ENCODE assay signal across 30 cellular contexts in genomic region chr12:113844495-113845175, GRCh38.
DNase-seq lines count a peak whose midpoint lies in the region; ATAC-seq and TF ChIP-seq lines count a peak whose summit lies in the region.
"Had no signal": no experiment of that assay in that cellular context is flagged by ENCODE, and none has a peak within 500 bp of the region (broad histone marks: within the 10 kb centered on the region; RNA-seq: fewer than 3 reads in every experiment).

No MANE protein-coding gene starts in this region.

- TF ChIP-seq CTCF in H9 (conservative IDR thresholded peaks at IDR 0.05), result no peak
- no peak for TF ChIP-seq CTCF in endodermal cell (conservative IDR thresholded peaks at IDR 0.05)

- no peak overlapping the region for H3T11ph ChIP-seq in H9 (ENCODE audit: low read length)

- H3K27ac ChIP-seq in BLaER1, result peak overlapping the region; percentile 41; the same call in 1 of the 2 replicates
- H3K27ac ChIP-seq in H9 (ENCODE audit: insufficient read length, low read depth, low read length), result no peak overlapping the region
- no peak overlapping the region for H3K27ac ChIP-seq in endodermal cell (ENCODE audit: low read depth, low read length)
- H3K27ac ChIP-seq: body of pancreas, C4-2B, heart left ventricle, pancreas, Peyer's patch, right lobe of liver, thyroid gland had no signal

- H3K36me3 ChIP-seq in BLaER1, result peaks cover 24% of the 10 kb centered on the region; the same call in 1 of the 2 replicates
- peaks cover 4% of the 10 kb centered on the region for H3K36me3 ChIP-seq in endodermal cell (ENCODE audit: control insufficient read depth, insufficient read depth, low read length)
- H3K36me3 ChIP-seq: pancreas, right lobe of liver had no signal

- H3K27ac Mint-ChIP-seq in H9, result peak overlapping the region in 2 of 3 experiments; percentile 47 to 57; a peak in 2 of 7 replicates
- no peak overlapping the region for H3K27ac Mint-ChIP-seq in endodermal cell
- H3K27ac Mint-ChIP-seq: activated CD8-positive, alpha-beta T cell treated with anti-CD3 and anti-CD28 coated beads, Interleukin-2, amount 10 ng/mL, durations not matched to agents 7 days and 5 days; activated naive CD8-positive, alpha-beta T cell treated with anti-CD3 and anti-CD28 coated beads, Interleukin-2, amount 50 U/mL, for 24 hours; IgD-negative memory B cell; natural killer cell; stimulated activated naive CD8-positive, alpha-beta T cell treated with anti-CD3 and anti-CD28 coated beads, Interleukin-15, Interleukin-2, amounts not matched to agents 100 ng/mL and 50 ng/mL, for 24 hours; T-helper 1 cell treated with Interleukin-12 subunit alpha and Interleukin-12 subunit beta and Interleukin-4 antibody, amounts not matched to agents 30 μg/mL and 1 μg/mL, for 36 hours had no signal

- no peak overlapping the region for H3K14ac ChIP-seq in H9 (ENCODE audit: insufficient read depth, low read length)

- H2AFZ ChIP-seq in H9 (ENCODE audit: low read length), result no peak overlapping the region

- H2BK12ac ChIP-seq in H9 (ENCODE audit: insufficient read length, low read depth, low read length), result no peak overlapping the region

- no peak overlapping the region for H2BK20ac ChIP-seq in H9 (ENCODE audit: low read depth, low read length, poor library complexity, severe bottlenecking)

- no peaks in the 10 kb centered on the region for H3K79me2 ChIP-seq in H9 (ENCODE audit: insufficient read depth, low read length)

- H2BK15ac ChIP-seq in H9 (ENCODE audit: low read depth, low read length), result no peak overlapping the region

- no peak overlapping the region for H3K4me3 ChIP-seq in BLaER1
- H3K4me3 ChIP-seq in endodermal cell (ENCODE audit: low read length), result no peak overlapping the region
- H3K4me3 ChIP-seq: body of pancreas, heart left ventricle, pancreas, Peyer's patch, right lobe of liver, thyroid gland had no signal

- H4K91ac ChIP-seq in H9 (ENCODE audit: insufficient read length, low read depth, low read length), result no peak overlapping the region

- no peaks in the 10 kb centered on the region for H3K27me3 Mint-ChIP-seq in H9 (ENCODE audit: low read depth)
- H3K27me3 Mint-ChIP-seq in endodermal cell (ENCODE audit: insufficient read depth), result no peaks in the 10 kb centered on the region
- H3K27me3 Mint-ChIP-seq: activated naive CD8-positive, alpha-beta T cell treated with anti-CD3 and anti-CD28 coated beads, Interleukin-2, amount 50 U/mL, for 24 hours; IgD-negative memory B cell; stimulated activated naive CD8-positive, alpha-beta T cell treated with anti-CD3 and anti-CD28 coated beads, Interleukin-15, Interleukin-2, amounts not matched to agents 100 ng/mL and 50 ng/mL, for 24 hours had no signal

- H3K9me3 ChIP-seq in BLaER1 (no peaks in the 10 kb centered on the region), H9 (ENCODE audit: control insufficient read depth, low read depth, low read length) (no peaks in the 10 kb centered on the region), endodermal cell (ENCODE audit: control insufficient read depth, low read length) (no peaks in the 10 kb centered on the region)
- H3K9me3 ChIP-seq: body of pancreas, heart left ventricle, pancreas, Peyer's patch, right lobe of liver, thyroid gland had no signal

- H3K4me2 ChIP-seq in BLaER1 (no peak overlapping the region), H9 (ENCODE audit: insufficient read depth, insufficient read length, low read length) (no peak overlapping the region)

- no peak overlapping the region for H2AK5ac ChIP-seq in H9 (ENCODE audit: insufficient read length, low read length)

- peaks cover 16 to 22% of the 10 kb centered on the region in 2 experiments for H3K4me1 Mint-ChIP-seq in H9
- no peaks in the 10 kb centered on the region for H3K4me1 Mint-ChIP-seq in endodermal cell
- H3K4me1 Mint-ChIP-seq: natural killer cell had no signal

- H3K23ac ChIP-seq in H9 (ENCODE audit: insufficient read length, low read depth, low read length), result no peak overlapping the region

- H3K23me2 ChIP-seq in H9 (ENCODE audit: insufficient read length, low read depth, low read length, poor library complexity, severe bottlenecking), result no peaks in the 10 kb centered on the region

- no peak overlapping the region for H2BK120ac ChIP-seq in H9 (ENCODE audit: low read depth, low read length, poor library complexity, severe bottlenecking)

- H3K27me3 ChIP-seq in BLaER1 (no peaks in the 10 kb centered on the region), H9 (ENCODE audit: insufficient read depth, low read length) (no peaks in the 10 kb centered on the region), endodermal cell (ENCODE audit: control insufficient read depth, insufficient read depth, low read length, poor library complexity, severe bottlenecking) (no peaks in the 10 kb centered on the region)
- H3K27me3 ChIP-seq: body of pancreas, heart left ventricle, pancreas, Peyer's patch, right lobe of liver, thyroid gland had no signal

- H3K56ac ChIP-seq in H9 (ENCODE audit: insufficient read length, low read depth, low read length), result no peak overlapping the region

- H4K20me1 ChIP-seq in BLaER1 (no peaks in the 10 kb centered on the region), H9 (ENCODE audit: control insufficient read depth, insufficient read depth, insufficient read length) (no peaks in the 10 kb centered on the region)

- H4K5ac ChIP-seq in H9 (ENCODE audit: insufficient read length, low read depth, low read length), result no peak overlapping the region

- no peak overlapping the region for H3K9ac ChIP-seq in BLaER1
- H3K9ac ChIP-seq in H9 (ENCODE audit: extremely low read depth, insufficient read length, low read length), result no peak overlapping the region
- H3K9ac ChIP-seq in endodermal cell (ENCODE audit: extremely low read depth, low read length, poor library complexity, severe bottlenecking), result no peak overlapping the region

- intact Hi-C loops in left ventricle myocardium superior (cut with micrococcal nuclease) (no loop called here), left colon (cut with DNase I, micrococcal nuclease) (no loop called here)

- H3K36me3 Mint-ChIP-seq in H9 (ENCODE audit: insufficient read depth in 1 of 3, low read depth in 3 of 3) (peaks cover 3 to 15% (median 4%) of the 10 kb centered on the region in 3 experiments; a peak in 5 of 7 replicates), endodermal cell (ENCODE audit: low read depth) (peaks cover 24% of the 10 kb centered on the region)
- H3K36me3 Mint-ChIP-seq: natural killer cell had no signal

- no peak overlapping the region for H3K18ac ChIP-seq in H9 (ENCODE audit: insufficient read length, low read depth, low read length)

- no peak overlapping the region for H4K8ac ChIP-seq in H9 (replicated peaks; ENCODE audit: insufficient read length, low read depth, low read length)

- H3K4ac ChIP-seq in H9 (ENCODE audit: low read depth, low read length), result no peak overlapping the region

- peaks cover 52% of the 10 kb centered on the region for H3K4me1 ChIP-seq in BLaER1
- H3K4me1 ChIP-seq in H9 (ENCODE audit: insufficient read depth, low read length), result no peaks in the 10 kb centered on the region
- no peaks in the 10 kb centered on the region for H3K4me1 ChIP-seq in endodermal cell (ENCODE audit: control insufficient read depth, insufficient read depth, low read length)
- H3K4me1 ChIP-seq: body of pancreas, pancreas, Peyer's patch, right lobe of liver, thyroid gland had no signal

- H3K9me3 Mint-ChIP-seq in H9, result no peaks in the 10 kb centered on the region
- H3K9me3 Mint-ChIP-seq in endodermal cell, result no peaks in the 10 kb centered on the region
- H3K9me3 Mint-ChIP-seq: activated naive CD8-positive, alpha-beta T cell treated with anti-CD3 and anti-CD28 coated beads, Interleukin-2, amount 50 U/mL, for 24 hours; IgD-negative memory B cell; natural killer cell; stimulated activated naive CD8-positive, alpha-beta T cell treated with anti-CD3 and anti-CD28 coated beads, Interleukin-15, Interleukin-2, amounts not matched to agents 100 ng/mL and 50 ng/mL, for 24 hours; T-helper 1 cell treated with Interleukin-12 subunit alpha and Interleukin-12 subunit beta and Interleukin-4 antibody, amounts not matched to agents 30 μg/mL and 1 μg/mL, for 36 hours had no signal

- peak; percentile 81 for ATAC-seq in left ventricle myocardium superior
- ATAC-seq in left colon, result no peak
- ATAC-seq: activated CD8-positive, alpha-beta T cell treated with anti-CD3 and anti-CD28 coated beads, Interleukin-2, amount 10 ng/mL, durations not matched to agents 7 days and 5 days; activated naive CD8-positive, alpha-beta T cell treated with anti-CD3 and anti-CD28 coated beads, Interleukin-2, amount 50 U/mL, for 24 hours; body of pancreas; natural killer cell; pancreas; right lobe of liver had no signal

- H3K4me3 Mint-ChIP-seq in H9 (no peak overlapping the region), endodermal cell (no peak overlapping the region)
- H3K4me3 Mint-ChIP-seq: activated CD8-positive, alpha-beta T cell treated with anti-CD3 and anti-CD28 coated beads, Interleukin-2, amount 10 ng/mL, durations not matched to agents 7 days and 5 days; activated naive CD8-positive, alpha-beta T cell treated with anti-CD3 and anti-CD28 coated beads, Interleukin-2, amount 50 U/mL, for 24 hours; IgD-negative memory B cell; natural killer cell; stimulated activated naive CD8-positive, alpha-beta T cell treated with anti-CD3 and anti-CD28 coated beads, Interleukin-15, Interleukin-2, amounts not matched to agents 100 ng/mL and 50 ng/mL, for 24 hours; T-helper 1 cell treated with Interleukin-12 subunit alpha and Interleukin-12 subunit beta and Interleukin-4 antibody, amounts not matched to agents 30 μg/mL and 1 μg/mL, for 36 hours had no signal

- no peaks in the 10 kb centered on the region for H3K79me1 ChIP-seq in H9 (ENCODE audit: insufficient read depth, low read depth, low read length, poor library complexity, severe bottlenecking)

- DNase-seq in H9 (no peak), NCI-H2171 treated with DMSO at 0.1 percent for 48 hours (lab: John Stamatoyannopoulos, UW) (peak; percentile 95), left ventricle myocardium superior (peak; percentile 53), endodermal cell (no peak), left colon (no peak)
- DNase-seq in NK-92 treated with Interleukin-12 subunit alpha and Interleukin-12 subunit beta, amount 100 ng/mL, for 24 hours (lab: John Stamatoyannopoulos, UW), result no peak
- DNase-seq in stimulated activated naive CD4-positive, alpha-beta T cell treated with Interleukin-2 at 50 U/mL for 16 hours (lab: John Stamatoyannopoulos, UW), result no peak
- DNase-seq: activated CD4-positive, alpha-beta T cell treated with anti-CD3 and anti-CD28 coated beads for 1 hour; activated CD8-positive, alpha-beta T cell treated with anti-CD3 and anti-CD28 coated beads, Interleukin-2, amount 10 ng/mL, durations not matched to agents 7 days and 5 days; activated gamma-delta T cell; activated naive CD8-positive, alpha-beta T cell treated with anti-CD3 and anti-CD28 coated beads, Interleukin-2, amount 50 U/mL, for 24 hours; activated T-cell treated with anti-CD3 and anti-CD28 coated beads for 4 hours; body of pancreas; effector CD8-positive, alpha-beta T cell; erythroblast; heart left ventricle; midbrain; natural killer cell; NCI-H187 treated with DMSO at 0.1 percent for 48 hours; NCI-H510A; pancreas; Peyer's patch; right lobe of liver; stimulated activated CD4-positive, alpha-beta T cell treated with anti-CD3 and anti-CD28 coated beads, Interleukin-15, amount 100 ng/mL, for 24 hours; thyroid gland had no signal

- H2BK5ac ChIP-seq in H9 (ENCODE audit: insufficient read length, low read length), result no peak overlapping the region

- whole genome bisulfite sequencing in H9 (ENCODE audit: extremely low coverage, insufficient read length, low lambda C conversion rate), result no CpG with 5 or more reads among the region's 29 CpGs
- 88% methylated on average over 8 to 29 of the region's 29 CpGs for WGBS in endodermal cell (ENCODE audit: insufficient coverage in 1 of 2, insufficient read length in 1 of 2), 2 experiments

Comparison
In these comparisons a context has a peak if more than half of its experiments do, and no peak if none do; other contexts are left out.
1. DNase-seq: peak in NCI-H2171 treated with DMSO at 0.1 percent for 48 hours (single experiment) and left ventricle myocardium superior (single experiment); none in H9 (single experiment), NK-92 treated with Interleukin-12 subunit alpha and Interleukin-12 subunit beta, amount 100 ng/mL, for 24 hours (single experiment), stimulated activated naive CD4-positive, alpha-beta T cell treated with Interleukin-2 at 50 U/mL for 16 hours (single experiment), endodermal cell (single experiment) and left colon (0 of 2).